In genomic region chr10:31069411-31069810, GRCh38 we compare ENCODE assay signal across 1 cellular context.
TF ChIP-seq lines count a peak whose summit lies in the region.

No MANE protein-coding gene starts in this region.

TF ChIP-seq in IMR-90, 13 proteins besides CTCF, POLR2A, EP300 and RAD21:
- no peak for TF ChIP-seq USF2 (IDR thresholded peaks at IDR 0.05; ENCODE audit: low read depth, low read length)
- no peak for TF ChIP-seq MXI1 (IDR thresholded peaks at IDR 0.05; ENCODE audit: borderline replicate concordance, low read depth, low read length)
- TF ChIP-seq MAFK (IDR thresholded peaks at IDR 0.05; ENCODE audit: low read depth, low read length) = no peak
- no peak for TF ChIP-seq FOS (IDR thresholded peaks at IDR 0.05; ENCODE audit: low read depth, low read length)
- TF ChIP-seq RCOR1 (IDR thresholded peaks at IDR 0.05; ENCODE audit: insufficient replicate concordance, low read length) = no peak
- no peak for TF ChIP-seq MAZ (IDR thresholded peaks at IDR 0.05; ENCODE audit: borderline replicate concordance, low read depth, low read length)
TF ChIP-seq in IMR-90: peak in this region for 0.
